In the genomic region with DNA sequence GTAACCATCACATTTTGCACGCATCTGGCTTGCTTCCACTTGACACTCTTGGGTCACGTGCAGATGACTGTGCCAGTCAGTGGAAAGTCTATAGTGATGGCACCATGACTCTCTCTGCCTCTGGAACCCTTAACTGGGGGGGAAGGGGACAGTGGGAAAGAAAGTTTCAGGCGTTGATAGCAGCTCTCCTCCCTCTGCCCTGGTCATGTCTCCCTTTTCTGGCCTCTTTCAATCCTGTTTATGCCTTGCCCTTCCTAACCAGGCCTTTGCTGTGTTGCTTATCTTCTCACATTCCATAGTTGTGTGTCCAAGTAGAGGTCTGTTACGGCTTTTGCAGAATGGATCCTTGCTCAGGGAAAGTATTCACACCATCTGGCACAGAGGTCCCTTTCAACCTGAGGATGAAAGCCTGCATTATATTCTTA, we compare ENCODE assay signal across 20 cellular contexts.
DNase-seq lines count a peak whose midpoint lies in the region; ATAC-seq, FAIRE-seq and TF ChIP-seq lines count a peak whose summit lies in the region.
"Had no signal": no experiment of that assay in that cellular context is flagged by ENCODE, and none has a peak within 500 bp of the region (broad histone marks: within the 10 kb centered on the region; RNA-seq: fewer than 3 reads in every experiment).

No MANE protein-coding gene starts in this region.

- H3K9ac ChIP-seq in K562 (ENCODE audit: insufficient read depth in 1 of 2, low read depth in 2 of 2, low read length in 2 of 2): no peak overlapping the region
- no peak overlapping the region for H3K9ac ChIP-seq in smooth muscle cell (ENCODE audit: low read depth)

- no TSS peak for BruUV-seq in K562 (replicated peaks; lab: Mats Ljungman, UMichigan)

- H3K9me3 Mint-ChIP-seq in T-helper 2 cell treated with Interferon-gamma antibody and Interleukin-4, amounts not matched to agents 5 μg/mL and 100 μg/mL, for 36 hours: no peaks in the 10 kb centered on the region
- H3K9me3 Mint-ChIP-seq: activated naive CD4-positive, alpha-beta T cell treated with anti-CD3 and anti-CD28 coated beads, Interleukin-2, amount 50 U/mL, for 24 hours had no signal

- H2AFZ ChIP-seq in K562 (ENCODE audit: low read depth, low read length): no peak overlapping the region
- H2AFZ ChIP-seq in smooth muscle cell (ENCODE audit: low read depth): no peak overlapping the region

- H3K9me3 ChIP-seq in K562 (replicated peaks; ENCODE audit: control insufficient read depth, insufficient read depth, low read depth, low read length): no peaks in the 10 kb centered on the region
- H3K9me3 ChIP-seq in smooth muscle cell (replicated peaks; ENCODE audit: low read depth): no peaks in the 10 kb centered on the region
- H3K9me3 ChIP-seq: prostate gland, testis had no signal

- H3K27ac ChIP-seq in K562 (ENCODE audit: extremely low read depth, low read depth, low read length): no peak overlapping the region
- peak overlapping the region; percentile 27 for H3K27ac ChIP-seq in smooth muscle cell (ENCODE audit: low read depth)
- H3K27ac ChIP-seq: epithelial cell of prostate, prostate gland, testis had no signal

- H3K4me3 Mint-ChIP-seq in T-helper 2 cell treated with Interferon-gamma antibody and Interleukin-4, amounts not matched to agents 5 μg/mL and 100 μg/mL, for 36 hours: no peak overlapping the region
- H3K4me3 Mint-ChIP-seq: activated naive CD4-positive, alpha-beta T cell treated with anti-CD3 and anti-CD28 coated beads, Interleukin-2, amount 50 U/mL, for 24 hours had no signal

- CTCF ChIA-PET in K562 (lab: Yijun Ruan, JAX; ENCODE audit: low intra/inter-chr PET ratio): interaction anchor here (0.7 kb wide), 1 partner anchor 29 kb away, joined by 3 read pairs; no protein-coding TSS in a partner anchor

- in situ Hi-C loops in K562 (cut with MboI): no loop called here

- no peaks in the 10 kb centered on the region for H3K27me3 ChIP-seq in K562 (ENCODE audit: control insufficient read depth in 2 of 2, insufficient read depth in 2 of 2, low read length in 2 of 2)
- H3K27me3 ChIP-seq in smooth muscle cell (ENCODE audit: low read depth): no peaks in the 10 kb centered on the region
- H3K27me3 ChIP-seq: testis had no signal

- no peak for TF ChIP-seq RAD21 in K562 (CRISPR knock-in tag; conservative IDR thresholded peaks at IDR 0.05 in 1 of 2, IDR thresholded peaks at IDR 0.05 in 1 of 2)

- H4K20me1 ChIP-seq in K562 (replicated peaks; ENCODE audit: control insufficient read depth, insufficient read depth, low read length) (no peaks in the 10 kb centered on the region), smooth muscle cell (ENCODE audit: low read depth) (peaks cover 10% of the 10 kb centered on the region)

- no peak for ATAC-seq in K562
- peak; percentile 67 for ATAC-seq in left ventricle myocardium superior
- no peak for ATAC-seq in activated CD4-positive, CD25-positive, alpha-beta regulatory T cell treated with anti-CD3 and anti-CD28 coated beads, Interleukin-2, amount 50 U/mL, for 24 hours

- intact Hi-C loops in K562 (cut with micrococcal nuclease): no loop called here
- intact Hi-C loops in left ventricle myocardium superior (cut with micrococcal nuclease): no loop called here

- peaks cover 6% of the 10 kb centered on the region for H3F3A ChIP-seq in smooth muscle cell (ENCODE audit: low read depth)

- no peaks in the 10 kb centered on the region for H3K9me1 ChIP-seq in K562 (ENCODE audit: control insufficient read depth, insufficient read depth, low read length)

- peak overlapping the region; percentile 7 for H3K27ac Mint-ChIP-seq in T-helper 2 cell treated with Interferon-gamma antibody and Interleukin-4, amounts not matched to agents 5 μg/mL and 100 μg/mL, for 36 hours

- no peaks in the 10 kb centered on the region for H3K4me1 Mint-ChIP-seq in T-helper 2 cell treated with Interferon-gamma antibody and Interleukin-4, amounts not matched to agents 5 μg/mL and 100 μg/mL, for 36 hours (ENCODE audit: low read depth)
- H3K4me1 Mint-ChIP-seq: activated naive CD4-positive, alpha-beta T cell treated with anti-CD3 and anti-CD28 coated beads, Interleukin-2, amount 50 U/mL, for 24 hours had no signal

- no peaks in the 10 kb centered on the region for H3K79me2 ChIP-seq in K562 (ENCODE audit: control insufficient read depth, insufficient read depth, low read length)
- H3K79me2 ChIP-seq in smooth muscle cell (ENCODE audit: low read depth): no peaks in the 10 kb centered on the region

- POLR2A ChIA-PET in K562 (lab: Yijun Ruan, JAX): interaction anchor here (0.9 to 1.4 kb wide), 4 partner anchors 13 to 472 kb away, joined by 3 to 4 read pairs (median 3); no protein-coding TSS in a partner anchor

- H3K36me3 ChIP-seq in K562 (ENCODE audit: control insufficient read depth, insufficient read depth, low read length) (peaks cover 93% of the 10 kb centered on the region), smooth muscle cell (ENCODE audit: low read depth) (peaks cover 20% of the 10 kb centered on the region)

- H3K4me3 ChIP-seq in K562 (no peak overlapping the region), smooth muscle cell (no peak overlapping the region)
- H3K4me3 ChIP-seq: prostate gland, testis had no signal

- 74% methylated on average over 4 of the region's 4 CpGs for WGBS in K562 (ENCODE audit: insufficient coverage, low coverage, missing lambda C conversion rate)
- WGBS in smooth muscle cell (ENCODE audit: low lambda C conversion rate): 31% methylated on average over 4 of the region's 4 CpGs

- no peak for DNase-seq in T-helper 2 cell treated with Interferon-gamma antibody and Interleukin-4, amounts not matched to agents 5 μg/mL and 100 μg/mL, for 36 hours (ENCODE audit: low spot score)
- no peak for DNase-seq in T-helper 2 cell
- DNase-seq in K562 (ENCODE audit: extremely low read depth in 1 of 4, low spot score in 3 of 4): no peak
- DNase-seq in left ventricle myocardium superior: no peak
- DNase-seq in smooth muscle cell (lab: John Stamatoyannopoulos, UW; ENCODE audit: unreplicated experiment): no peak
- DNase-seq in occipital lobe (lab: John Stamatoyannopoulos, UW): no peak
- no peak for DNase-seq in putamen (ENCODE audit: low spot score)
- DNase-seq: activated CD4-positive, CD25-positive, alpha-beta regulatory T cell; activated CD8-positive, alpha-beta memory T cell treated with anti-CD3 and anti-CD28 coated beads, Interleukin-2, amount 50 U/mL, for 48 hours; glutamatergic neuron; NCI-H146; NCI-H446; testis had no signal

- H3K36me3 Mint-ChIP-seq in T-helper 2 cell treated with Interferon-gamma antibody and Interleukin-4, amounts not matched to agents 5 μg/mL and 100 μg/mL, for 36 hours (ENCODE audit: low read depth): peaks cover 46% of the 10 kb centered on the region

- H3K27me3 Mint-ChIP-seq in T-helper 2 cell treated with Interferon-gamma antibody and Interleukin-4, amounts not matched to agents 5 μg/mL and 100 μg/mL, for 36 hours (ENCODE audit: low read depth): no peaks in the 10 kb centered on the region
- H3K27me3 Mint-ChIP-seq: activated naive CD4-positive, alpha-beta T cell treated with anti-CD3 and anti-CD28 coated beads, Interleukin-2, amount 50 U/mL, for 24 hours had no signal

- FAIRE-seq in K562 (lab: Jason Lieb, UNC): no peak
- FAIRE-seq: colon, G401.6, GM12892 had no signal

- no peak overlapping the region for H3K4me2 ChIP-seq in K562 (ENCODE audit: insufficient read depth, low read length)
- H3K4me2 ChIP-seq in smooth muscle cell: no peak overlapping the region

- no peak for TF ChIP-seq EP300 in K562 (IDR thresholded peaks at IDR 0.05; ENCODE audit: low read length)

- 0 out of 2 replicates have a peak, but pooled peaks have one; percentile 43 for TF ChIP-seq POLR2A in K562 (conservative IDR thresholded peaks at IDR 0.05)

- H3K4me1 ChIP-seq in K562 (replicated peaks in 1 of 2; ENCODE audit: control insufficient read depth in 2 of 2, insufficient read depth in 2 of 2, low read length in 2 of 2) (no peaks in the 10 kb centered on the region), smooth muscle cell (ENCODE audit: low read depth) (no peaks in the 10 kb centered on the region)
- H3K4me1 ChIP-seq: prostate gland, testis had no signal

- no peak for TF ChIP-seq CTCF in K562 (IDR thresholded peaks at IDR 0.05 in 2 of 3, conservative IDR thresholded peaks at IDR 0.05 in 1 of 3; ENCODE audit: insufficient read depth in 2 of 3, low read depth in 1 of 3, low read length in 3 of 3)
- TF ChIP-seq CTCF in smooth muscle cell (IDR thresholded peaks at IDR 0.05; ENCODE audit: borderline replicate concordance, insufficient read depth, poor library complexity, severe bottlenecking): no peak

TF ChIP-seq in K562, 482 proteins besides CTCF, POLR2A, EP300 and RAD21:
- TF ChIP-seq SIRT6 (IDR thresholded peaks at IDR 0.05; ENCODE audit: low read depth, low read length) (peak; percentile 53), GABPB1 (CRISPR knock-in tag; IDR thresholded peaks at IDR 0.05) (no peak), POLR2AphosphoS2 (IDR thresholded peaks at IDR 0.05; ENCODE audit: low read length) (peak; percentile 42; the same call in 1 of the 2 replicates), POLR2B (IDR thresholded peaks at IDR 0.05; ENCODE audit: low read depth, partially characterized antibody) (peak; percentile 37)
